In the genomic region with DNA sequence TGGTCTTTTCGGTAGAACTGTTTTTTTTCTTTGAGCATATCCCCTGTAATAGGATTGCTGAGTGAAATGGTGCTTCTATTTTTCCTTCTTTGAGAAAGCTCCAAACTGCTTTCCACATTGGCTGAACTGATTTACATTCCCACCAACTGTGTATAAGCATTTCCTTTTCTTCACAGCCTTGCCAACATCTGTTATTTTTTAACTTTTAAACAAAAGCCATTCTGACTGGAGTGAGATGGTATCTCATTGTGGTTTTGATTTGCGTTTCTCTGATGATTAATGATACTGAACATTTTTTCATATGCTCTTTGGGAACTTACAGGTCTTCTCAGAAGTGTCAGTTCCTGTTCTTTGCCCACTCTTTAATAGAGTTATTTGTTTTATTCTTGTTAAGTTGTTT, we compare ENCODE assay signal across 16 cellular contexts.
A peak's percentile ranks its signal among the peaks of the same experiment; 100 is the strongest.
DNase-seq lines count a peak whose midpoint lies in the region; ATAC-seq and TF ChIP-seq lines count a peak whose summit lies in the region.
"Had no signal": no experiment of that assay in that cellular context is flagged by ENCODE, and none has a peak within 500 bp of the region (broad histone marks: within the 10 kb centered on the region; RNA-seq: fewer than 3 reads in every experiment).

No MANE protein-coding gene starts in this region.

- TF ChIP-seq CTCF in HFF-Myc (IDR thresholded peaks at IDR 0.05; ENCODE audit: low read depth, low read length, missing control alignments) = no peak
- TF ChIP-seq CTCF in foreskin fibroblast (IDR thresholded peaks at IDR 0.05; ENCODE audit: low read depth, low read length) = no peak
- TF ChIP-seq CTCF in osteocyte (IDR thresholded peaks at IDR 0.05) = no peak

- no peak overlapping the region for H3K4me3 Mint-ChIP-seq in osteocyte (ENCODE audit: unreplicated experiment)
- H3K4me3 Mint-ChIP-seq: immature natural killer cell; stimulated activated naive CD8-positive, alpha-beta T cell treated with anti-CD3 and anti-CD28 coated beads, Interleukin-15, amount 100 ng/mL, for 72 hours had no signal

- H3K27me3 Mint-ChIP-seq in osteocyte (ENCODE audit: unreplicated experiment) = no peaks in the 10 kb centered on the region
- H3K27me3 Mint-ChIP-seq: stimulated activated naive CD8-positive, alpha-beta T cell treated with anti-CD3 and anti-CD28 coated beads, Interleukin-15, amount 100 ng/mL, for 72 hours had no signal

- H3K27ac Mint-ChIP-seq in osteocyte (ENCODE audit: unreplicated experiment) = no peak overlapping the region
- H3K27ac Mint-ChIP-seq: immature natural killer cell; stimulated activated naive CD8-positive, alpha-beta T cell treated with anti-CD3 and anti-CD28 coated beads, Interleukin-15, amount 100 ng/mL, for 72 hours had no signal

- H3K4me3 ChIP-seq in HFF-Myc (replicated peaks; ENCODE audit: low read depth, low read length) (no peak overlapping the region), foreskin fibroblast (ENCODE audit: low read depth in 1 of 2, low read length in 2 of 2) (no peak overlapping the region)

- in situ Hi-C loops in ACHN (cut with HindIII; ENCODE audit: low pct_ligation_motif_present, low pct_unique_long_range_greater_than_20kb, low sequenced_read_pairs) = no loop called here

- H3K9me3 Mint-ChIP-seq in osteocyte (ENCODE audit: unreplicated experiment) = peaks cover 17% of the 10 kb centered on the region

- DNase-seq in ACHN (peak; percentile 14), HFF-Myc (ENCODE audit: extremely low read depth, low read depth) (peak; percentile 25), amniotic epithelial cell (ENCODE audit: low read depth) (peak; percentile 15), foreskin fibroblast (peak; percentile 57 to 76), globus pallidus (ENCODE audit: low spot score) (no peak), osteocyte (ENCODE audit: extremely low spot score, unreplicated experiment) (no peak)
- DNase-seq: activated CD4-positive, alpha-beta T cell treated with anti-CD3 and anti-CD28 coated beads for 4 hours; activated T-cell treated with anti-CD3 and anti-CD28 coated beads, Interleukin-2, amount 50 U/mL, for 1 hour; cortex of kidney; GOT3; immature natural killer cell; KG1; stimulated activated naive CD8-positive, alpha-beta T cell treated with anti-CD3 and anti-CD28 coated beads, Interleukin-15, amount 100 ng/mL, for 72 hours had no signal

- ATAC-seq in GM19351 (IDR thresholded peaks at IDR 0.05; ENCODE audit: unreplicated experiment) = no peak
- ATAC-seq in HG03378 (IDR thresholded peaks at IDR 0.05; ENCODE audit: unreplicated experiment) = no peak
- ATAC-seq: Right ventricle myocardium inferior; stimulated activated naive CD8-positive, alpha-beta T cell treated with anti-CD3 and anti-CD28 coated beads, Interleukin-15, amount 100 ng/mL, for 72 hours had no signal

- H3K36me3 Mint-ChIP-seq in osteocyte (ENCODE audit: unreplicated experiment) = no peaks in the 10 kb centered on the region
- H3K36me3 Mint-ChIP-seq: immature natural killer cell had no signal

- peaks cover 14% of the 10 kb centered on the region for H3K4me1 Mint-ChIP-seq in osteocyte (ENCODE audit: unreplicated experiment)
- H3K4me1 Mint-ChIP-seq: immature natural killer cell; stimulated activated naive CD8-positive, alpha-beta T cell treated with anti-CD3 and anti-CD28 coated beads, Interleukin-15, amount 100 ng/mL, for 72 hours had no signal

Comparison
In these comparisons a context has a peak if more than half of its experiments do, and no peak if none do; other contexts are left out.
1. DNase-seq: peak in ACHN (single experiment), HFF-Myc (single experiment), amniotic epithelial cell (single experiment) and foreskin fibroblast (2 of 2); none in globus pallidus (single experiment) and osteocyte (single experiment).